In the genomic region with DNA sequence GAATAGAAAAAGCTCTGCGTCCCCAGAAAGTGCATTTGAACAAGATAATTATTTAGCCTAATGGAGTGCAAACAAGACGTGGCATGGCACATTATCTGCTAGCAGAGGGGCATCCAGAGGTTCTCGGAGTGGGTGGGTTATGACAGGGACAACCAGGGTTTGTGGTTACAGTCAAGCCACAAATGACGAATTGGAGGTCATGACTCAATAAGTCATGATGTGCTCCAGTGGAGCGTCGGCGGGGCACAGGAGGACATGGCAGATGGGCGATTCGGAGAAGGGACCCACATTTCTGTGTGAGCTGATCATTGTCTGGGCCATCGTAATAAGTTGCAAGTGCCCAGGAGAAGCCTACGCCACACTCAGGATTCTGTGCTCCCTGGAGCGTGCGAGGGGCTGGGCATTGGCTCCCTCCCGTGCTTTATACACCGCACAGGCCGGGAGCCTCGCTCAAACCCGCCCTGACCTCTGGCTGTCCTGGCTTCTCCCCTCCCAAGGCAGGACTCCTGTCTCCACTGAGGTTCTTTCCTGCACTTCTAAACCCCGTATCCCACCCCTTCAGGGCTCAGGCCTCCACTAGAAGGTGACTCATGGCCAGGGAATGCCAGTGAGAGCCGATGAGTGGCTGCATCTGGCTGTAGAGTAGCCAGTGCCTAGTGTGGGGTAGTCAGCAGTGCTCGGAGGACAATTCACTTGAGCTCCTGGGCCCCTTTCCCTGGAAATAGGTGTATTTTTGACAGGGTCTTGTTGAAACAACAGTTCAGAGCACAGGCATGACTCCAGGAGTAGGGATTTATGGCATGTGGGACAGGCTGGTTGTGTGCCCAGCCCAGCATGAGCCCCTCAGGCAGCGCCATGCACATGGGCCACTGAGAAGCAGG, we compare ENCODE assay signal across 8 cellular contexts.
A peak's percentile ranks its signal among the peaks of the same experiment; 100 is the strongest.
DNase-seq lines count a peak whose midpoint lies in the region; ATAC-seq and TF ChIP-seq lines count a peak whose summit lies in the region.

No MANE protein-coding gene starts in this region.

- no peaks in the 10 kb centered on the region for H3K27me3 Mint-ChIP-seq in activated naive CD8-positive, alpha-beta T cell treated with anti-CD3 and anti-CD28 coated beads, Interleukin-2, amount 50 U/mL, for 24 hours
- no peaks in the 10 kb centered on the region for H3K27me3 Mint-ChIP-seq in activated naive CD8-positive, alpha-beta T cell treated with anti-CD3 and anti-CD28 coated beads for 36 hours
- H3K27me3 Mint-ChIP-seq in activated B cell treated with CpG ODN at 0.5 μM for 24 hours = no peaks in the 10 kb centered on the region

- peak; percentile 22 for DNase-seq in activated naive CD8-positive, alpha-beta T cell treated with anti-CD3 and anti-CD28 coated beads, Interleukin-2, amount 50 U/mL, for 24 hours
- no peak for DNase-seq in activated naive CD8-positive, alpha-beta T cell treated with anti-CD3 and anti-CD28 coated beads for 36 hours
- no peak for DNase-seq in activated B cell treated with CpG ODN at 0.5 μM for 24 hours
- peak; percentile 94 for DNase-seq in iris pigment epithelial cell (ENCODE audit: low read depth)
- DNase-seq in upper lobe of right lung = peak; percentile 79
- DNase-seq in GM19238 (ENCODE audit: insufficient read length, low spot score) = no peak
- no peak for DNase-seq in activated CD8-positive, alpha-beta memory T cell treated with anti-CD3 and anti-CD28 coated beads for 24 hours

- H3K27ac ChIP-seq in upper lobe of right lung = peak overlapping the region; percentile 36

- H3K4me3 Mint-ChIP-seq in activated naive CD8-positive, alpha-beta T cell treated with anti-CD3 and anti-CD28 coated beads, Interleukin-2, amount 50 U/mL, for 24 hours = no peak overlapping the region
- no peak overlapping the region for H3K4me3 Mint-ChIP-seq in activated naive CD8-positive, alpha-beta T cell treated with anti-CD3 and anti-CD28 coated beads for 36 hours
- H3K4me3 Mint-ChIP-seq in activated B cell treated with CpG ODN at 0.5 μM for 24 hours = no peak overlapping the region

- no peak overlapping the region for H3K4me3 ChIP-seq in upper lobe of right lung

- CTCF ChIA-PET in activated B cell treated with CpG ODN at 0.5 μM for 24 hours (lab: Charles Lee) = interaction anchor here (2.0 kb wide), 1 partner anchor 211 kb away, joined by 5 read pairs; no protein-coding TSS in a partner anchor

- H3K4me1 ChIP-seq in upper lobe of right lung = peaks cover 14% of the 10 kb centered on the region

- peaks cover 9% of the 10 kb centered on the region for H3K4me1 Mint-ChIP-seq in activated naive CD8-positive, alpha-beta T cell treated with anti-CD3 and anti-CD28 coated beads, Interleukin-2, amount 50 U/mL, for 24 hours
- peaks cover 3% of the 10 kb centered on the region for H3K4me1 Mint-ChIP-seq in activated naive CD8-positive, alpha-beta T cell treated with anti-CD3 and anti-CD28 coated beads for 36 hours
- H3K4me1 Mint-ChIP-seq in activated B cell treated with CpG ODN at 0.5 μM for 24 hours = peaks cover 7% of the 10 kb centered on the region

- H3K9me3 Mint-ChIP-seq in activated naive CD8-positive, alpha-beta T cell treated with anti-CD3 and anti-CD28 coated beads, Interleukin-2, amount 50 U/mL, for 24 hours = no peaks in the 10 kb centered on the region
- H3K9me3 Mint-ChIP-seq in activated naive CD8-positive, alpha-beta T cell treated with anti-CD3 and anti-CD28 coated beads for 36 hours = no peaks in the 10 kb centered on the region
- no peaks in the 10 kb centered on the region for H3K9me3 Mint-ChIP-seq in activated B cell treated with CpG ODN at 0.5 μM for 24 hours

- intact Hi-C loops in activated B cell treated with CpG ODN at 0.5 μM for 24 hours (cut with micrococcal nuclease) = no loop called here
- intact Hi-C loops in upper lobe of right lung (cut with DNase I) = no loop called here

- peaks cover 35% of the 10 kb centered on the region for H3K36me3 Mint-ChIP-seq in activated naive CD8-positive, alpha-beta T cell treated with anti-CD3 and anti-CD28 coated beads, Interleukin-2, amount 50 U/mL, for 24 hours (ENCODE audit: low read depth)
- peaks cover 18% of the 10 kb centered on the region for H3K36me3 Mint-ChIP-seq in activated naive CD8-positive, alpha-beta T cell treated with anti-CD3 and anti-CD28 coated beads for 36 hours
- peaks cover 88% of the 10 kb centered on the region for H3K36me3 Mint-ChIP-seq in activated B cell treated with CpG ODN at 0.5 μM for 24 hours (ENCODE audit: low read depth)

- H3K27ac Mint-ChIP-seq in activated naive CD8-positive, alpha-beta T cell treated with anti-CD3 and anti-CD28 coated beads, Interleukin-2, amount 50 U/mL, for 24 hours = peak overlapping the region; percentile 50
- no peak overlapping the region for H3K27ac Mint-ChIP-seq in activated naive CD8-positive, alpha-beta T cell treated with anti-CD3 and anti-CD28 coated beads for 36 hours
- H3K27ac Mint-ChIP-seq in activated B cell treated with CpG ODN at 0.5 μM for 24 hours = no peak overlapping the region

- no peaks in the 10 kb centered on the region for H3K9me3 ChIP-seq in upper lobe of right lung

- peak; percentile 79 for ATAC-seq in activated naive CD8-positive, alpha-beta T cell treated with anti-CD3 and anti-CD28 coated beads, Interleukin-2, amount 50 U/mL, for 24 hours
- ATAC-seq in activated B cell treated with CpG ODN at 0.5 μM for 24 hours (ENCODE audit: low read depth) = peak; percentile 42
- peak; percentile 91 for ATAC-seq in upper lobe of right lung
- no peak for ATAC-seq in HG02970 (IDR thresholded peaks at IDR 0.05; ENCODE audit: low FRiP score, unreplicated experiment)

- POLR2A ChIA-PET in activated B cell treated with CpG ODN at 0.5 μM for 24 hours (lab: Charles Lee) = no interaction called here

- no peak for TF ChIP-seq CTCF in activated B cell treated with CpG ODN at 0.5 μM for 24 hours (IDR thresholded peaks at IDR 0.05)
- TF ChIP-seq CTCF in upper lobe of right lung (IDR thresholded peaks at IDR 0.05) = no peak

- H3K27me3 ChIP-seq in upper lobe of right lung = no peaks in the 10 kb centered on the region

- peaks cover 67% of the 10 kb centered on the region for H3K36me3 ChIP-seq in upper lobe of right lung

Comparison
In these comparisons a context has a peak if more than half of its experiments do, and no peak if none do; other contexts are left out.
1. DNase-seq: peak in activated naive CD8-positive, alpha-beta T cell treated with anti-CD3 and anti-CD28 coated beads, Interleukin-2, amount 50 U/mL, for 24 hours (single experiment), iris pigment epithelial cell (single experiment) and upper lobe of right lung (single experiment); none in activated naive CD8-positive, alpha-beta T cell treated with anti-CD3 and anti-CD28 coated beads for 36 hours (single experiment), activated B cell treated with CpG ODN at 0.5 μM for 24 hours (single experiment), GM19238 (single experiment) and activated CD8-positive, alpha-beta memory T cell treated with anti-CD3 and anti-CD28 coated beads for 24 hours (single experiment).